In genomic region chr5:139561655-139562451, GRCh38 we compare ENCODE assay signal across 8 cellular contexts. TPM values are rescaled to one million over a fixed set of nuclear protein-coding genes. Genes with fewer than 3 reads are reported as not detected.
DNase-seq lines count a peak whose midpoint lies in the region; ATAC-seq and TF ChIP-seq lines count a peak whose summit lies in the region.

No MANE protein-coding gene starts in this region.

- H3K4me1 Mint-ChIP-seq in CD14-positive monocyte = peaks cover 51% of the 10 kb centered on the region
- peaks cover 12% of the 10 kb centered on the region for H3K4me1 Mint-ChIP-seq in MCF 10A (ENCODE audit: insufficient read depth, unreplicated experiment)
- peaks cover 52 to 53% of the 10 kb centered on the region in 2 donors for H3K4me1 Mint-ChIP-seq in immature natural killer cell

- CTCF ChIA-PET in MCF 10A (lab: Yijun Ruan, JAX) = interaction anchor here (0.6 to 3.7 kb wide), 13 partner anchors 10 to 407 kb away, joined by 3 to 34 read pairs (median 4); no protein-coding TSS in a partner anchor

- peak overlapping the region; percentile 90 to 98 (median 94) for H3K27ac Mint-ChIP-seq in CD14-positive monocyte
- peak overlapping the region; percentile 88 for H3K27ac Mint-ChIP-seq in MCF 10A (ENCODE audit: low read depth, unreplicated experiment)
- H3K27ac Mint-ChIP-seq in immature natural killer cell = peak overlapping the region; percentile 88 to 98 (median 94)

- POLR2A ChIA-PET in MCF 10A (lab: Yijun Ruan, JAX) = interaction anchor here (0.6 to 5.8 kb wide), 49 partner anchors 8 to 1361 kb away, joined by 3 to 70 read pairs (median 5); partner anchors contain the start of genes CXXC5, DNAJC18, MATR3 and PAIP2

- no TSS peak for BruUV-seq in MCF 10A (replicated peaks; lab: Mats Ljungman, UMichigan)

- H3K36me3 Mint-ChIP-seq in CD14-positive monocyte = peaks cover 0 to 14% of the 10 kb centered on the region in 2 donors
- H3K36me3 Mint-ChIP-seq in MCF 10A (ENCODE audit: insufficient read depth, unreplicated experiment) = peaks cover 26% of the 10 kb centered on the region
- peaks cover 0 to 6% (median 4%) of the 10 kb centered on the region in 3 donors for H3K36me3 Mint-ChIP-seq in immature natural killer cell

- no peaks in the 10 kb centered on the region for H3K9me3 Mint-ChIP-seq in CD14-positive monocyte
- H3K9me3 Mint-ChIP-seq in MCF 10A (ENCODE audit: unreplicated experiment) = no peaks in the 10 kb centered on the region
- no peaks in the 10 kb centered on the region for H3K9me3 Mint-ChIP-seq in immature natural killer cell

- H4K20me1 ChIP-seq in SU-DHL-6 (ENCODE audit: low read depth, low read length) = peaks cover 25% of the 10 kb centered on the region; the same call in 1 of the 2 replicates

- peaks cover 1 to 4% (median 2%) of the 10 kb centered on the region in 3 donors for H3K27me3 Mint-ChIP-seq in CD14-positive monocyte (ENCODE audit: low read depth in 3 of 3)
- H3K27me3 Mint-ChIP-seq in MCF 10A (ENCODE audit: insufficient read depth, unreplicated experiment) = no peaks in the 10 kb centered on the region
- H3K27me3 Mint-ChIP-seq in immature natural killer cell (ENCODE audit: low read depth in 3 of 3) = peaks cover 12 to 20% (median 17%) of the 10 kb centered on the region in 3 donors

- peaks cover 9% of the 10 kb centered on the region; the same call in 1 of the 2 replicates for H3K36me3 ChIP-seq in SU-DHL-6 (ENCODE audit: low read length)

- H3K9ac ChIP-seq in SU-DHL-6 (ENCODE audit: low read length) = peak overlapping the region; percentile 95

- peaks cover 34% of the 10 kb centered on the region for H3F3A ChIP-seq in SU-DHL-6 (ENCODE audit: insufficient read depth)

- no peaks in the 10 kb centered on the region for H3K9me2 ChIP-seq in SU-DHL-6 (replicated peaks; ENCODE audit: insufficient read depth, low read length)

- TF ChIP-seq CTCF in CD14-positive monocyte (IDR thresholded peaks at IDR 0.05) (no peak), SU-DHL-6 (IDR thresholded peaks at IDR 0.05; ENCODE audit: insufficient read depth, low read length, poor library complexity, severe bottlenecking) (no peak), MCF 10A (IDR thresholded peaks at IDR 0.05; ENCODE audit: unreplicated experiment) (no peak)

- ATAC-seq in GM19397 (IDR thresholded peaks at IDR 0.05; ENCODE audit: unreplicated experiment) = peak; percentile 22
- peak; percentile 27 for ATAC-seq in HG03460 (IDR thresholded peaks at IDR 0.05; ENCODE audit: unreplicated experiment)

- H3K27ac ChIP-seq in SU-DHL-6 (ENCODE audit: low read depth, low read length) = peak overlapping the region; percentile 90

- intact Hi-C loops in CD14-positive monocyte (cut with micrococcal nuclease) = no loop called here
- intact Hi-C loops in MCF 10A (cut with micrococcal nuclease) = loop anchor here (2.0 to 5.0 kb wide), 3 partner anchors 40 to 130 kb away; no protein-coding TSS in a partner anchor

- H3K4me3 ChIP-seq in SU-DHL-6 (ENCODE audit: insufficient read depth, low read length, poor library complexity, severe bottlenecking) = peak overlapping the region; percentile 91

- H3K4me2 ChIP-seq in SU-DHL-6 (ENCODE audit: low read depth, low read length, poor library complexity, severe bottlenecking) = peak overlapping the region; percentile 100

- no peaks in the 10 kb centered on the region for H3K27me3 ChIP-seq in SU-DHL-6 (ENCODE audit: low read length)

- peaks cover 52% of the 10 kb centered on the region for H3K79me2 ChIP-seq in SU-DHL-6 (ENCODE audit: insufficient read depth, low read length)

- peak overlapping the region; percentile 55 for H2AFZ ChIP-seq in SU-DHL-6 (ENCODE audit: low read depth, low read length, severe bottlenecking)

- H3K4me3 Mint-ChIP-seq in CD14-positive monocyte = peak overlapping the region; percentile 93 to 99
- H3K4me3 Mint-ChIP-seq in MCF 10A (ENCODE audit: unreplicated experiment) = peak overlapping the region; percentile 85
- peak overlapping the region; percentile 93 to 99 (median 95) for H3K4me3 Mint-ChIP-seq in immature natural killer cell

- H3K9me3 ChIP-seq in SU-DHL-6 (ENCODE audit: insufficient read depth, low read length) = no peaks in the 10 kb centered on the region

- DNase-seq in CD14-positive monocyte (ENCODE audit: low spot score) = peak; percentile 52
- DNase-seq in MCF 10A (ENCODE audit: unreplicated experiment) = peak; percentile 58
- DNase-seq in immature natural killer cell = no peak
- peak in 2 of 3 donors; percentile 33 to 50 for DNase-seq in stimulated activated CD4-positive, alpha-beta T cell treated with anti-CD3 and anti-CD28 coated beads, Interleukin-12 subunit alpha, Interleukin-12 subunit beta, amount 100 ng/mL, for 48 hours (ENCODE audit: low read depth in 2 of 3, low spot score in 1 of 3)
- no peak for DNase-seq in activated effector memory CD4-positive, alpha-beta T cell treated with Interleukin-2 at 50 U/mL for 16 hours

RNA-seq across cellular contexts. Expression of gene UBE2D2, which starts 0.7 kb away (rescaled TPM):
- polyA plus RNA-seq in CD14-positive monocyte = 100 to 1,000 TPM; 133 to 167 TPM
- total RNA-seq in MCF 10A (2022) = 306 and 329 TPM in 2 replicates
- polyA plus RNA-seq in immature natural killer cell = 100 to 1,000 TPM; 231 to 328 (median 243) TPM

Comparison
In these comparisons a context has a peak if more than half of its experiments do, and no peak if none do; other contexts are left out.
1. DNase-seq: peak in CD14-positive monocyte (single experiment), MCF 10A (single experiment) and stimulated activated CD4-positive, alpha-beta T cell treated with anti-CD3 and anti-CD28 coated beads, Interleukin-12 subunit alpha, Interleukin-12 subunit beta, amount 100 ng/mL, for 48 hours (2 of 3); none in immature natural killer cell (0 of 3) and activated effector memory CD4-positive, alpha-beta T cell treated with Interleukin-2 at 50 U/mL for 16 hours (single experiment).
2. Peak in every context shown above with its lines, with median percentiles within 50 percentile points of each other: H3K27ac Mint-ChIP-seq and H3K4me3 Mint-ChIP-seq.